Comparison of ENCODE assay signal across 15 cellular contexts in genomic region chr5:133727636-133728035, GRCh38.
"Had no signal": no experiment of that assay in that cellular context is flagged by ENCODE, and none has a peak within 500 bp of the region (broad histone marks: within the 10 kb centered on the region; RNA-seq: fewer than 3 reads in every experiment).

No MANE protein-coding gene starts in this region.

- DNase-seq: erythroblast; foreskin melanocyte; kidney glomerular epithelial cell; mammary epithelial cell; mucosa of descending colon; naive thymus-derived CD8-positive, alpha-beta T cell; stimulated activated CD4-positive, alpha-beta T cell treated with anti-CD3 and anti-CD28 coated beads, Interleukin-2, amount 100 ng/mL, for 48 hours; stimulated activated CD8-positive, alpha-beta memory T cell treated with anti-CD3 and anti-CD28 coated beads, Interleukin-4, amount 100 ng/mL, for 48 hours; testis had no signal

- H3K27ac ChIP-seq: hepatocyte, neutrophil, right atrium auricular region, testis, tibial nerve had no signal

- H3K27me3 ChIP-seq: right atrium auricular region, testis, tibial nerve had no signal

- H3K9me3 ChIP-seq: mucosa of descending colon, neutrophil, right atrium auricular region, testis had no signal

- H3K4me3 ChIP-seq: hepatocyte, mucosa of descending colon, right atrium auricular region, smooth muscle cell, testis, tibial nerve had no signal

- H2AFZ ChIP-seq: hepatocyte had no signal

- H3K36me3 ChIP-seq: neutrophil, right atrium auricular region, tibial nerve had no signal

- H3K4me1 ChIP-seq: right atrium auricular region, testis, tibial nerve had no signal

- H3K4me2 ChIP-seq: hepatocyte, smooth muscle cell had no signal

- ATAC-seq: mucosa of descending colon; naive thymus-derived CD8-positive, alpha-beta T cell; stimulated activated memory B cell treated with anti-CD40 and anti-IgM and Interleukin-4, amounts not matched to agents 10 μg/mL and 1 μg/mL and 100 μg/mL, for 72 hours had no signal

- H3K79me2 ChIP-seq: hepatocyte had no signal
